Comparison of ENCODE assay signal across 32 cellular contexts in genomic region chr15:73538563-73539211, GRCh38.
"Had no signal": no experiment of that assay in that cellular context is flagged by ENCODE, and none has a peak within 500 bp of the region (broad histone marks: within the 10 kb centered on the region; RNA-seq: fewer than 3 reads in every experiment).

No MANE protein-coding gene starts in this region.

- H3K4me3 ChIP-seq: adrenal gland, body of pancreas, breast epithelium had no signal

- ATAC-seq: activated CD8-positive, alpha-beta T cell treated with anti-CD3 and anti-CD28 coated beads for 36 hours; activated naive CD4-positive, alpha-beta T cell treated with anti-CD3 and anti-CD28 coated beads, Interleukin-2, amount 50 U/mL, for 72 hours; activated T-cell treated with anti-CD3 and anti-CD28 coated beads, Interleukin-2, amount 50 U/mL, for 4 hours; body of pancreas had no signal

- H3K27me3 ChIP-seq: adrenal gland, body of pancreas, brain microvascular endothelial cell, breast epithelium had no signal

- FAIRE-seq: astrocyte, colon, TTC549 had no signal

- H3K4me1 ChIP-seq: adrenal gland, body of pancreas, breast epithelium had no signal

- DNase-seq: activated B cell treated with CpG ODN at 0.5 μM for 24 hours; activated CD4-positive, alpha-beta memory T cell treated with anti-CD3 and anti-CD28 coated beads for 36 hours; activated CD4-positive, alpha-beta T cell treated with anti-CD3 and anti-CD28 coated beads for 4 hours; activated CD4-positive, alpha-beta T cell treated with anti-CD3 and anti-CD28 coated beads, Interleukin-2, amount 10 ng/mL, durations not matched to agents 24 days and 14 days; activated CD4-positive, alpha-beta T cell treated with anti-CD3 and anti-CD28 coated beads, Interleukin-2, amount 50 U/mL, for 1 hour; activated CD4-positive, alpha-beta T cell treated with anti-CD3 and anti-CD28 coated beads, Interleukin-2, amount 50 U/mL, for 4 hours; activated CD4-positive, CD25-positive, alpha-beta regulatory T cell treated with anti-CD3 and anti-CD28 coated beads, Interleukin-2, amount 50 U/mL, for 72 hours; activated CD8-positive, alpha-beta memory T cell treated with anti-CD3 and anti-CD28 coated beads, Interleukin-2, amount 50 U/mL, for 4 hours; activated CD8-positive, alpha-beta T cell treated with anti-CD3 and anti-CD28 coated beads for 36 hours; activated effector memory CD4-positive, alpha-beta T cell treated with anti-CD3 and anti-CD28 coated beads, Interleukin-2, amount 50 U/mL, for 16 hours; activated gamma-delta T cell treated with Interleukin-2 at 50 U/mL for 16 hours; activated naive CD4-positive, alpha-beta T cell; activated naive CD4-positive, alpha-beta T cell treated with anti-CD3 and anti-CD28 coated beads for 36 hours; activated naive CD4-positive, alpha-beta T cell treated with anti-CD3 and anti-CD28 coated beads, Interleukin-2, amount 50 U/mL, for 16 hours; activated naive CD8-positive, alpha-beta T cell treated with anti-CD3 and anti-CD28 coated beads for 36 hours; activated T-cell treated with anti-CD3 and anti-CD28 coated beads for 4 hours; activated T-cell treated with anti-CD3 and anti-CD28 coated beads, Interleukin-2, amount 50 U/mL, for 1 hour; activated T-cell treated with anti-CD3 and anti-CD28 coated beads, Interleukin-2, amount 50 U/mL, for 4 hours; adrenal gland; amniotic stem cell; aorta; body of pancreas; brain microvascular endothelial cell; central memory CD4-positive, alpha-beta T cell; T-helper 2 cell; T-helper 9 cell had no signal

- H3K36me3 ChIP-seq: adrenal gland, brain microvascular endothelial cell, breast epithelium had no signal

- H3K27ac ChIP-seq: adrenal gland, body of pancreas, brain microvascular endothelial cell, breast epithelium, VCaP had no signal

- H3K9me3 ChIP-seq: adrenal gland, body of pancreas, breast epithelium had no signal
